11 cellular contexts compared by ENCODE assay signal in genomic region chr6:33116881-33117711, GRCh38. TPM values are rescaled to one million over a fixed set of nuclear protein-coding genes. Genes with fewer than 3 reads are reported as not detected.
DNase-seq lines count a peak whose midpoint lies in the region; ATAC-seq and TF ChIP-seq lines count a peak whose summit lies in the region.
"Had no signal": no experiment of that assay in that cellular context is flagged by ENCODE, and none has a peak within 500 bp of the region (broad histone marks: within the 10 kb centered on the region; RNA-seq: fewer than 3 reads in every experiment).

No MANE protein-coding gene starts in this region.

- peak; percentile 66 for ATAC-seq in GM23338
- no peak for ATAC-seq in GM21447 (IDR thresholded peaks at IDR 0.05; ENCODE audit: unreplicated experiment)
- no peak for ATAC-seq in body of pancreas
- no peak for ATAC-seq in HG03108 (IDR thresholded peaks at IDR 0.05; ENCODE audit: unreplicated experiment)
- ATAC-seq: esophagus mucosa had no signal

- H3K4me1 ChIP-seq in BLaER1 treated with 17β-estradiol and CSF1 and Interleukin-3, amounts not matched to agents 10 nM and 100 nM: peaks cover 27 to 42% (median 36%) of the 10 kb centered on the region in 10 experiments
- H3K4me1 ChIP-seq in GM23338 (ENCODE audit: insufficient read depth): peaks cover 46% of the 10 kb centered on the region
- H3K4me1 ChIP-seq in body of pancreas: peaks cover 4% of the 10 kb centered on the region

- H3K9me2 ChIP-seq in GM23338 (ENCODE audit: insufficient read depth): no peaks in the 10 kb centered on the region

- peak overlapping the region in 10 of 11 experiments; percentile 11 to 82 (median 68); a peak in 19 of 22 replicates for H3K4me2 ChIP-seq in BLaER1 treated with 17β-estradiol and CSF1 and Interleukin-3, amounts not matched to agents 10 nM and 100 nM
- peak overlapping the region; percentile 82 for H3K4me2 ChIP-seq in GM23338

- H3K79me2 ChIP-seq in GM23338 (replicated peaks; ENCODE audit: insufficient read depth): peaks cover 35% of the 10 kb centered on the region

- peaks cover 23 to 47% (median 31%) of the 10 kb centered on the region in 11 experiments for H3K27me3 ChIP-seq in BLaER1 treated with 17β-estradiol and CSF1 and Interleukin-3, amounts not matched to agents 10 nM and 100 nM
- H3K27me3 ChIP-seq in GM23338 (ENCODE audit: insufficient read depth) (no peaks in the 10 kb centered on the region), body of pancreas (peaks cover 0 to 12% of the 10 kb centered on the region in 2 donors)

- peaks cover 0 to 15% (median 0%) of the 10 kb centered on the region in 11 experiments; a peak in 5 of 22 replicates for H4K20me1 ChIP-seq in BLaER1 treated with 17β-estradiol and CSF1 and Interleukin-3, amounts not matched to agents 10 nM and 100 nM
- no peaks in the 10 kb centered on the region for H4K20me1 ChIP-seq in GM23338 (replicated peaks; ENCODE audit: insufficient read depth)

- H3K4me3 ChIP-seq in BLaER1 treated with 17β-estradiol and CSF1 and Interleukin-3, amounts not matched to agents 10 nM and 100 nM: peak overlapping the region in 2 of 10 experiments; percentile 10 to 14; a peak in 2 of 20 replicates
- H3K4me3 ChIP-seq in GM23338 (peak overlapping the region; percentile 90), body of pancreas (no peak overlapping the region)

- H3K36me3 Mint-ChIP-seq in GM23338 (ENCODE audit: low read depth): peaks cover 31% of the 10 kb centered on the region
- H3K36me3 Mint-ChIP-seq in mesothelial cell of epicardium: no peaks in the 10 kb centered on the region

- H3K27me3 Mint-ChIP-seq in GM23338 (ENCODE audit: insufficient read depth, low read depth, poor library complexity) (peaks cover 13% of the 10 kb centered on the region), mesothelial cell of epicardium (ENCODE audit: low read depth) (peaks cover 69% of the 10 kb centered on the region)

- H3K4me1 Mint-ChIP-seq in GM23338: peaks cover 52% of the 10 kb centered on the region
- H3K4me1 Mint-ChIP-seq in mesothelial cell of epicardium: peaks cover 21% of the 10 kb centered on the region

- H2AFZ ChIP-seq in GM23338: no peak overlapping the region

- no peaks in the 10 kb centered on the region for H3F3A ChIP-seq in GM23338 (replicated peaks; ENCODE audit: low read depth)

- H3K36me3 ChIP-seq in BLaER1 treated with 17β-estradiol and CSF1 and Interleukin-3, amounts not matched to agents 10 nM and 100 nM: no peaks in the 10 kb centered on the region
- H3K36me3 ChIP-seq in GM23338 (ENCODE audit: insufficient read depth) (no peaks in the 10 kb centered on the region), body of pancreas (replicated peaks in 1 of 2; ENCODE audit: insufficient read depth in 1 of 2, low read depth in 2 of 2) (no peaks in the 10 kb centered on the region)

- H3K27ac ChIP-seq in BLaER1 treated with 17β-estradiol and CSF1 and Interleukin-3, amounts not matched to agents 10 nM and 100 nM: no peak overlapping the region
- H3K27ac ChIP-seq in GM23338 (ENCODE audit: low read depth): peak overlapping the region; percentile 99
- no peak overlapping the region for H3K27ac ChIP-seq in body of pancreas
- H3K27ac ChIP-seq: HL-60, RWPE1 had no signal

- no peaks in the 10 kb centered on the region for H3K9me3 ChIP-seq in BLaER1 treated with 17β-estradiol and CSF1 and Interleukin-3, amounts not matched to agents 10 nM and 100 nM (replicated peaks in 1 of 11)
- H3K9me3 ChIP-seq in body of pancreas: no peaks in the 10 kb centered on the region

- peak overlapping the region; percentile 99 for H3K4me3 Mint-ChIP-seq in GM23338
- peak overlapping the region; percentile 69 for H3K4me3 Mint-ChIP-seq in mesothelial cell of epicardium

- DNase-seq in GM23338 (ENCODE audit: low spot score) (peak; percentile 87), astrocyte of the hippocampus (ENCODE audit: low read depth, low spot score) (peak; percentile 23), mesothelial cell of epicardium (ENCODE audit: low spot score in 2 of 2, unreplicated experiment in 2 of 2) (peak in 1 of 2 experiments; percentile 66), body of pancreas (no peak), GM19240 (ENCODE audit: insufficient read length, low spot score) (no peak)

- TF ChIP-seq POLR2A in body of pancreas (IDR thresholded peaks at IDR 0.05): no peak

- peaks cover 6% of the 10 kb centered on the region; the same call in 2 of the 3 replicates for H3K9me3 Mint-ChIP-seq in GM23338
- H3K9me3 Mint-ChIP-seq in mesothelial cell of epicardium: no peaks in the 10 kb centered on the region

- peak overlapping the region; percentile 99 for H3K27ac Mint-ChIP-seq in GM23338
- H3K27ac Mint-ChIP-seq in mesothelial cell of epicardium: peak overlapping the region; percentile 86

- intact Hi-C loops in body of pancreas (cut with DNase I): loop anchor here (10.0 kb wide), 1 partner anchor 128 kb away; no protein-coding TSS in a partner anchor

- TF ChIP-seq CTCF in GM23338 (conservative IDR thresholded peaks at IDR 0.05; ENCODE audit: low read depth in 2 of 2): no peak
- no peak for TF ChIP-seq CTCF in mesothelial cell of epicardium (IDR thresholded peaks at IDR 0.05; ENCODE audit: unreplicated experiment)
- TF ChIP-seq CTCF in body of pancreas (IDR thresholded peaks at IDR 0.05): no peak

- H3K9ac ChIP-seq in BLaER1 treated with 17β-estradiol and CSF1 and Interleukin-3, amounts not matched to agents 10 nM and 100 nM: no peak overlapping the region; a peak in 1 of 22 replicates

- WGBS in body of pancreas, 2 donors: 9% methylated on average over 28 to 31 of the region's 31 CpGs

TF ChIP-seq in GM23338, 12 proteins besides CTCF, POLR2A, EP300 and RAD21:
- TF ChIP-seq POLR2AphosphoS5 (IDR thresholded peaks at IDR 0.05; ENCODE audit: low read depth): peak; percentile 64
- TF ChIP-seq ZNF114 (CRISPR knock-in tag; IDR thresholded peaks at IDR 0.05): no peak

RNA-seq across cellular contexts. Expression of gene HLA-DPB1, which starts 41.3 kb away (rescaled TPM):
- total RNA-seq in GM23338 (2014; rRNA removed; shearing (Covaris generic)): 32.1 and 37.6 TPM in 2 replicates
- polyA plus RNA-seq in GM23338 (2016; fragmentation: Nextera tagmentation; extraction: Ambion mirVana): 19.8 and 22.0 TPM in 2 replicates
- total RNA-seq in mesothelial cell of epicardium (12.0 to 12.7 TPM (median 12.0 TPM) in 3 replicates), body of pancreas (10 to 100 TPM; 41.2 to 52.4 TPM)

RNA-seq across cellular contexts. Expression of gene HLA-DPA1, which starts 43.6 kb away (rescaled TPM):
- total RNA-seq in GM23338 (2014; rRNA removed; shearing (Covaris generic)): 6.6 and 6.9 TPM in 2 replicates
- 3.9 and 4.1 TPM in 2 replicates for polyA plus RNA-seq in GM23338 (2016; fragmentation: Nextera tagmentation; extraction: Ambion mirVana)
- total RNA-seq in mesothelial cell of epicardium (2.0 to 2.2 TPM (median 2.0 TPM) in 3 replicates), body of pancreas (10 to 100 TPM; 10.5 to 81.7 TPM)

Comparison
In these comparisons a context has a peak if more than half of its experiments do, and no peak if none do; other contexts are left out.
1. DNase-seq: peak in GM23338 (single experiment) and astrocyte of the hippocampus (single experiment); none in body of pancreas (0 of 4) and GM19240 (single experiment).